ENCODE assay signal across 12 cellular contexts in the genomic region with DNA sequence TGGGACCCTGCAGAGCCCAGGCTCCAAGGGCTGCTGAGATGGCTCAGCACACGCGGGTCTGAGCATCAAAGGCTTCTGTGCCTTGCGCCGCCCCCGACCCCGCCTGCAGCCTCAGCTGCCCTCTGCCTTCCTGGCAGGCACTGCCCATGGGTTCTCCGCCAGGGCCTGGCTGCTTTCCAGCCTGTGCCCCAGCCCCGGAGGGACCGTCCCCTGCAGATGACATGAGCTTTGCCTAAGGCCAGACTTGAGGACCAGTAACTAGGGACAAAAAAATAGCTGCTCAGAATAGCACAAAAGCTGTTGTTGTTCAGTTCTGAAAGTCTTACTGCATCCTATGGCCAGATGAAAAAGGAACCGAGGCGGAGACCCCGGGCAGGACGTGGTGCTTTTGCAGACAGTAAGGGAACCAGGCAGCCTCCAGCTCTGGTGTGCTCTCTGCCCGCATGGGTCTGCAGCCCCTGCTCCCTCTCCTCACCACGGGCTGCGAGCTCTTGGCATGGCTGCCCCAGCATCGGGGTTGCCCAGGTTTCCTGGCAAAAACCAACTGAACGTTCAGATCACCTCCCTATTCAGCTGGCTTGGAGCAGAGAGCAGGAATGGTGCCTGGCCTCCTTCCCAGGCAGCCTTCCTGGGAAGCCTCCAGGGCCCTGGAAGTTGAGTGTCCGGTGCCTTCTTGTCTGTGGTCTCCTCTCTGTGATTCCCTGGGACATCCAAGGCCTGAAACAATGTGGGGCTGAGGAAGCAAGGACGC. TPM values are rescaled to one million over a fixed set of nuclear protein-coding genes. Genes with fewer than 3 reads are reported as not detected.
A peak's percentile ranks its signal among the peaks of the same experiment; 100 is the strongest.
DNase-seq lines count a peak whose midpoint lies in the region; ATAC-seq and TF ChIP-seq lines count a peak whose summit lies in the region.
"Had no signal": no experiment of that assay in that cellular context is flagged by ENCODE, and none has a peak within 500 bp of the region (broad histone marks: within the 10 kb centered on the region; RNA-seq: fewer than 3 reads in every experiment).

No MANE protein-coding gene starts in this region.

- peak overlapping the region; percentile 22 for H3K27ac Mint-ChIP-seq in activated T-cell treated with anti-CD3 and anti-CD28 coated beads, Interleukin-2, amount 50 U/mL, for 24 hours
- H3K27ac Mint-ChIP-seq in type B pancreatic cell, result no peak overlapping the region

- DNase-seq in activated T-cell treated with anti-CD3 and anti-CD28 coated beads, Interleukin-2, amount 50 U/mL, for 24 hours, result no peak
- no peak for DNase-seq in activated T-cell treated with anti-CD3 and anti-CD28 coated beads, Interleukin-2, amount 50 U/mL, for 48 hours
- DNase-seq in cerebellum (ENCODE audit: low spot score) (peak; percentile 59), medulla oblongata (ENCODE audit: extremely low spot score) (peak; percentile 83), superior temporal gyrus (ENCODE audit: extremely low spot score) (peak; percentile 78), type B pancreatic cell (ENCODE audit: extremely low spot score, unreplicated experiment) (no peak)
- DNase-seq: activated CD4-positive, CD25-positive, alpha-beta regulatory T cell; effector memory CD8-positive, alpha-beta T cell; NCI-H2107; stimulated activated CD8-positive, alpha-beta memory T cell treated with anti-CD3 and anti-CD28 coated beads, Interleukin-4, amount 100 ng/mL, for 48 hours had no signal

- H3K4me1 Mint-ChIP-seq in activated T-cell treated with anti-CD3 and anti-CD28 coated beads, Interleukin-2, amount 50 U/mL, for 24 hours (ENCODE audit: low read depth), result peaks cover 56% of the 10 kb centered on the region
- H3K4me1 Mint-ChIP-seq in type B pancreatic cell (ENCODE audit: unreplicated experiment), result peaks cover 5% of the 10 kb centered on the region

- H3K36me3 Mint-ChIP-seq in activated T-cell treated with anti-CD3 and anti-CD28 coated beads, Interleukin-2, amount 50 U/mL, for 24 hours (ENCODE audit: low read depth), result no peaks in the 10 kb centered on the region
- no peaks in the 10 kb centered on the region for H3K36me3 Mint-ChIP-seq in type B pancreatic cell

- peaks cover 3% of the 10 kb centered on the region for H3K9me3 Mint-ChIP-seq in activated T-cell treated with anti-CD3 and anti-CD28 coated beads, Interleukin-2, amount 50 U/mL, for 24 hours
- no peaks in the 10 kb centered on the region for H3K9me3 Mint-ChIP-seq in type B pancreatic cell
- H3K9me3 Mint-ChIP-seq: effector memory CD8-positive, alpha-beta T cell had no signal

- H3K27me3 Mint-ChIP-seq in activated T-cell treated with anti-CD3 and anti-CD28 coated beads, Interleukin-2, amount 50 U/mL, for 24 hours, result no peaks in the 10 kb centered on the region
- H3K27me3 Mint-ChIP-seq in type B pancreatic cell, result peaks cover 25% of the 10 kb centered on the region
- H3K27me3 Mint-ChIP-seq: effector memory CD8-positive, alpha-beta T cell had no signal

- TF ChIP-seq CTCF in type B pancreatic cell (conservative IDR thresholded peaks at IDR 0.05), result no peak

- no peak overlapping the region for H3K4me3 Mint-ChIP-seq in activated T-cell treated with anti-CD3 and anti-CD28 coated beads, Interleukin-2, amount 50 U/mL, for 24 hours
- H3K4me3 Mint-ChIP-seq in type B pancreatic cell, result no peak overlapping the region
- H3K4me3 Mint-ChIP-seq: effector memory CD8-positive, alpha-beta T cell had no signal

- ATAC-seq in HG02840 (IDR thresholded peaks at IDR 0.05; ENCODE audit: low FRiP score, unreplicated experiment) (no peak), GM21526 (IDR thresholded peaks at IDR 0.05; ENCODE audit: low FRiP score, unreplicated experiment) (no peak)
- ATAC-seq: effector memory CD8-positive, alpha-beta T cell had no signal

RNA-seq across cellular contexts. Expression of a gene that starts 12.5 kb away (rescaled TPM):
- total RNA-seq in cerebellum (not detected), type B pancreatic cell (ENCODE audit: low replicate concordance) (not detected in 2 replicates)

RNA-seq across cellular contexts. Expression of a gene that starts 34.1 kb away (rescaled TPM):
- total RNA-seq in cerebellum (19.1 TPM), type B pancreatic cell (ENCODE audit: low replicate concordance) (1.9 and 9.3 TPM in 2 replicates)

Comparison
In these comparisons a context has a peak if more than half of its experiments do, and no peak if none do; other contexts are left out.
1. DNase-seq: peak in cerebellum (single experiment), medulla oblongata (single experiment) and superior temporal gyrus (single experiment); none in activated T-cell treated with anti-CD3 and anti-CD28 coated beads, Interleukin-2, amount 50 U/mL, for 24 hours (single experiment), activated T-cell treated with anti-CD3 and anti-CD28 coated beads, Interleukin-2, amount 50 U/mL, for 48 hours (0 of 2) and type B pancreatic cell (single experiment).